In the genomic region with DNA sequence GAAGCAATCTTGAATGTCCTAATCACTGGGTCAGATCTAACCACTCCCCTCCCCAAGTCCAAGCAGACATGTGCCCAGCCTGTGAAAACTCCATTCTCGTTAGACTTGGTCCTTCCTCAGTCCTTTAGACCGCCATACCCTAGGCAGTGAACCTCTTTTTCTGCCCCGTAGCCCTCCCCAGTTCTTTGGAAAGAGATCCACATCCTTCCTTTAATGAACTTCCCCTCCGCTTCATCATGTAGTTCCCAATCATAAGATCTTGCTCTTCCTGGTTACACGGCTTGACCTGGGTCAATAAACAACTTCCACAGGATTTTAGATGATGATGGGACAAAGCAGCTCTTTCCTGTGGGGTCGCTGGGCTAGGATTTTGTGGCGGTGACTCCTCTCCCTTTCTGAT, we compare ENCODE assay signal across 23 cellular contexts. TPM values are rescaled to one million over a fixed set of nuclear protein-coding genes. Genes with fewer than 3 reads are reported as not detected.
A peak's percentile ranks its signal among the peaks of the same experiment; 100 is the strongest.
DNase-seq lines count a peak whose midpoint lies in the region; ATAC-seq and TF ChIP-seq lines count a peak whose summit lies in the region.
"Had no signal": no experiment of that assay in that cellular context is flagged by ENCODE, and none has a peak within 500 bp of the region (broad histone marks: within the 10 kb centered on the region; RNA-seq: fewer than 3 reads in every experiment).

No MANE protein-coding gene starts in this region.

- peak overlapping the region in 1 of 2 donors; percentile 64 for H3K4me3 Mint-ChIP-seq in CD14-positive monocyte
- no peak overlapping the region for H3K4me3 Mint-ChIP-seq in endodermal cell

- no peaks in the 10 kb centered on the region for H3K9me3 ChIP-seq in endodermal cell (ENCODE audit: control insufficient read depth, low read length)
- H3K9me3 ChIP-seq in neutrophil = no peaks in the 10 kb centered on the region
- H3K9me3 ChIP-seq: HAP-1, SJSA1 had no signal

- H3K27ac Mint-ChIP-seq in CD14-positive monocyte (peak overlapping the region in 5 of 7 donors; percentile 0 to 63 (median 19)), endodermal cell (peak overlapping the region; percentile 17)

- intact Hi-C loops in CD14-positive monocyte (cut with micrococcal nuclease) = no loop called here

- H3K36me3 Mint-ChIP-seq in CD14-positive monocyte = peaks cover 44 to 57% of the 10 kb centered on the region in 2 donors
- peaks cover 77% of the 10 kb centered on the region for H3K36me3 Mint-ChIP-seq in endodermal cell (ENCODE audit: low read depth)

- no peak for ATAC-seq in HG02973 (IDR thresholded peaks at IDR 0.05; ENCODE audit: unreplicated experiment)
- ATAC-seq: Right ventricle myocardium inferior had no signal

- TF ChIP-seq CTCF in CD14-positive monocyte (IDR thresholded peaks at IDR 0.05) = no peak
- TF ChIP-seq CTCF in endodermal cell (conservative IDR thresholded peaks at IDR 0.05) = no peak
- no peak for TF ChIP-seq CTCF in neutrophil (IDR thresholded peaks at IDR 0.05)

- H3K9me3 Mint-ChIP-seq in CD14-positive monocyte = peaks cover 0 to 4% (median 0%) of the 10 kb centered on the region in 7 donors
- no peaks in the 10 kb centered on the region for H3K9me3 Mint-ChIP-seq in endodermal cell

- H3K4me1 Mint-ChIP-seq in CD14-positive monocyte = peaks cover 11% of the 10 kb centered on the region
- no peaks in the 10 kb centered on the region for H3K4me1 Mint-ChIP-seq in endodermal cell

- H3K4me1 ChIP-seq in endodermal cell (ENCODE audit: control insufficient read depth, insufficient read depth, low read length) = no peaks in the 10 kb centered on the region
- H3K4me1 ChIP-seq in neutrophil (ENCODE audit: control insufficient read depth in 1 of 2, insufficient read depth in 1 of 2, low read depth in 1 of 2, low read length in 1 of 2) = peaks cover 17 to 18% of the 10 kb centered on the region in 2 experiments
- H3K4me1 ChIP-seq: HAP-1, SJSA1 had no signal

- no peak overlapping the region for H3K27ac ChIP-seq in endodermal cell (ENCODE audit: low read depth, low read length)
- peak overlapping the region; percentile 55 for H3K27ac ChIP-seq in neutrophil
- H3K27ac ChIP-seq: C4-2B, GM23248, SJSA1 had no signal

- no peak overlapping the region for H3K9ac ChIP-seq in endodermal cell (ENCODE audit: extremely low read depth, low read length, poor library complexity, severe bottlenecking)
- H3K9ac ChIP-seq: GM23248 had no signal

- H3K4me3 ChIP-seq in endodermal cell (ENCODE audit: low read length) = no peak overlapping the region
- no peak overlapping the region for H3K4me3 ChIP-seq in neutrophil (ENCODE audit: low read depth in 1 of 2, low read length in 1 of 2)
- H3K4me3 ChIP-seq: GM23248, HAP-1, SJSA1 had no signal

- DNase-seq in CD14-positive monocyte (ENCODE audit: low spot score) (no peak), HuH-7.5 (ENCODE audit: low spot score) (peak; percentile 8), endodermal cell (no peak), SW480 (ENCODE audit: low spot score) (no peak), DMS114 treated with DMSO at 0.1 percent for 48 hours (lab: John Stamatoyannopoulos, UW; ENCODE audit: unreplicated experiment) (no peak)
- DNase-seq: DMS79, GM23248, Karpas-422, NCI-H1694, NCI-H2081, NCI-H2171, NCI-H345, NCI-H524 treated with DMSO at 0.1 percent for 48 hours, NCI-H82, OCI-M1 had no signal

- H3K27me3 ChIP-seq in endodermal cell (ENCODE audit: control insufficient read depth, insufficient read depth, low read length, poor library complexity, severe bottlenecking) (no peaks in the 10 kb centered on the region), neutrophil (no peaks in the 10 kb centered on the region)
- H3K27me3 ChIP-seq: SJSA1 had no signal

- H3K27me3 Mint-ChIP-seq in CD14-positive monocyte (ENCODE audit: low read depth in 3 of 3) (peaks cover 0 to 7% (median 0%) of the 10 kb centered on the region in 3 donors), endodermal cell (ENCODE audit: insufficient read depth) (no peaks in the 10 kb centered on the region)

- H3K36me3 ChIP-seq in endodermal cell (ENCODE audit: control insufficient read depth, insufficient read depth, low read length) = peaks cover 69% of the 10 kb centered on the region
- H3K36me3 ChIP-seq in neutrophil = peaks cover 26% of the 10 kb centered on the region

- 95 to 100% methylated on average over 5 to 7 of the region's 7 CpGs for WGBS in endodermal cell (ENCODE audit: insufficient coverage in 1 of 2, insufficient read length in 1 of 2), 2 experiments

RNA-seq across cellular contexts. Expression of a gene that starts 9.6 kb away (rescaled TPM):
- 10 to 100 TPM; 35.7 to 42.7 TPM for polyA plus RNA-seq in CD14-positive monocyte
- total RNA-seq in endodermal cell = 100 to 1,000 TPM; 271 to 350 TPM
- 170 TPM for polyA plus RNA-seq in endodermal cell (2013, experiment 1 of 2)
- 151 TPM for polyA plus RNA-seq in endodermal cell (2013, experiment 2 of 2)

RNA-seq across cellular contexts. Expression of a gene that starts 52.4 kb away (rescaled TPM):
- polyA plus RNA-seq in CD14-positive monocyte = under 1 TPM in 1 of 2 donors, not detected in 1; 0.40 TPM
- total RNA-seq in endodermal cell = not detected
- polyA plus RNA-seq in endodermal cell (2013, experiment 1 of 2) = not detected
- not detected for polyA plus RNA-seq in endodermal cell (2013, experiment 2 of 2)
- total RNA-seq: GM23248, HT1080, M059J, SJSA1 had no signal
- polyA plus RNA-seq: GM23248 had no signal
